In genomic region chr15:30842758-30843472, GRCh38 we compare ENCODE assay signal across 8 cellular contexts.
DNase-seq lines count a peak whose midpoint lies in the region; ATAC-seq and TF ChIP-seq lines count a peak whose summit lies in the region.
"Not testable (repeated sequence)": the region's sequence is repeated elsewhere in the genome, so short reads cannot be mapped to it uniquely, and the experiment has no call there.

No MANE protein-coding gene starts in this region.

- peaks cover 23% of the 10 kb centered on the region for H3K4me1 ChIP-seq in OCI-LY3 (ENCODE audit: low read length)

- not testable (repeated sequence) for TF ChIP-seq POLR2A in GM18505 (IDR thresholded peaks at IDR 0.05; ENCODE audit: borderline replicate concordance, extremely low read depth, insufficient read depth, insufficient read length)

- H3K4me1 Mint-ChIP-seq in effector memory CD8-positive, alpha-beta T cell (ENCODE audit: low read depth in 2 of 2): not testable (repeated sequence)
- H3K4me1 Mint-ChIP-seq in stimulated activated naive CD8-positive, alpha-beta T cell treated with anti-CD3 and anti-CD28 coated beads, Interleukin-15, amount 100 ng/mL, for 72 hours: peaks cover 42% of the 10 kb centered on the region

- peak; percentile 96 for ATAC-seq in GM18505 (IDR thresholded peaks at IDR 0.05; ENCODE audit: unreplicated experiment)
- ATAC-seq in GM19463 (IDR thresholded peaks at IDR 0.05; ENCODE audit: unreplicated experiment): peak; percentile 94
- peak; percentile 80 for ATAC-seq in HG02798 (IDR thresholded peaks at IDR 0.05; ENCODE audit: poor library complexity, unreplicated experiment)
- ATAC-seq in HG03460 (IDR thresholded peaks at IDR 0.05; ENCODE audit: unreplicated experiment): peak; percentile 93
- peak; percentile 96 for ATAC-seq in effector memory CD8-positive, alpha-beta T cell (replicated peaks)
- ATAC-seq in stimulated activated naive CD8-positive, alpha-beta T cell treated with anti-CD3 and anti-CD28 coated beads, Interleukin-15, amount 100 ng/mL, for 72 hours: peak; percentile 95

- 0 out of 2 replicates have a peak overlapping the region, but pooled peaks have one; percentile 5 for H3K4me3 ChIP-seq in OCI-LY3 (ENCODE audit: low read length)

- not testable (repeated sequence) for H4K20me1 ChIP-seq in OCI-LY3 (ENCODE audit: insufficient read depth, low read length)

- H3K27me3 Mint-ChIP-seq in effector memory CD8-positive, alpha-beta T cell: peaks cover 12 to 13% of the 10 kb centered on the region in 2 donors
- H3K27me3 Mint-ChIP-seq in stimulated activated naive CD8-positive, alpha-beta T cell treated with anti-CD3 and anti-CD28 coated beads, Interleukin-15, amount 100 ng/mL, for 72 hours: not testable (repeated sequence)

- H3K9me3 ChIP-seq in OCI-LY3 (ENCODE audit: insufficient read depth, low read length): not testable (repeated sequence)

- not testable (repeated sequence) for H3K36me3 Mint-ChIP-seq in effector memory CD8-positive, alpha-beta T cell (ENCODE audit: insufficient read depth)

- DNase-seq in activated T-cell treated with anti-CD3 and anti-CD28 coated beads for 1 hour (ENCODE audit: low read depth): peak; percentile 22
- DNase-seq in effector memory CD8-positive, alpha-beta T cell: peak in 2 of 3 experiments; percentile 10 to 13
- DNase-seq in stimulated activated naive CD8-positive, alpha-beta T cell treated with anti-CD3 and anti-CD28 coated beads, Interleukin-15, amount 100 ng/mL, for 72 hours: peak; percentile 20 to 40

- H3K27ac Mint-ChIP-seq in effector memory CD8-positive, alpha-beta T cell: peak overlapping the region; percentile 42 to 49
- peak overlapping the region; percentile 49 to 88 for H3K27ac Mint-ChIP-seq in stimulated activated naive CD8-positive, alpha-beta T cell treated with anti-CD3 and anti-CD28 coated beads, Interleukin-15, amount 100 ng/mL, for 72 hours

- not testable (repeated sequence) for H3K36me3 ChIP-seq in OCI-LY3 (replicated peaks; ENCODE audit: low read depth, low read length)

- H3K27me3 ChIP-seq in OCI-LY3 (ENCODE audit: low read depth, low read length): not testable (repeated sequence)

- H3K9me3 Mint-ChIP-seq in effector memory CD8-positive, alpha-beta T cell; stimulated activated naive CD8-positive, alpha-beta T cell treated with anti-CD3 and anti-CD28 coated beads, Interleukin-15, amount 100 ng/mL, for 72 hours: not testable (repeated sequence)

- not testable (repeated sequence) for H2AFZ ChIP-seq in OCI-LY3 (ENCODE audit: low read depth, low read length)

- H3K4me3 Mint-ChIP-seq in effector memory CD8-positive, alpha-beta T cell: peak overlapping the region in 1 of 2 donors; percentile 5
- H3K4me3 Mint-ChIP-seq in stimulated activated naive CD8-positive, alpha-beta T cell treated with anti-CD3 and anti-CD28 coated beads, Interleukin-15, amount 100 ng/mL, for 72 hours: peak overlapping the region in 1 of 2 donors; percentile 36

- H3K27ac ChIP-seq in OCI-LY3 (ENCODE audit: low read length): not testable (repeated sequence)

- not testable (repeated sequence) for H3K79me2 ChIP-seq in OCI-LY3 (ENCODE audit: low read length)

- not testable (repeated sequence) for H3K9ac ChIP-seq in OCI-LY3 (ENCODE audit: low read length)

- not testable (repeated sequence) for TF ChIP-seq CTCF in OCI-LY3 (IDR thresholded peaks at IDR 0.05; ENCODE audit: low read depth, low read length)

- peak overlapping the region; percentile 60 for H3K4me2 ChIP-seq in OCI-LY3 (ENCODE audit: low read length)
